18 cellular contexts compared by ENCODE assay signal in genomic region chrX:153583433-153583832, GRCh38. TPM values are rescaled to one million over a fixed set of nuclear protein-coding genes. Genes with fewer than 3 reads are reported as not detected.
A peak's percentile ranks its signal among the peaks of the same experiment; 100 is the strongest.
DNase-seq lines count a peak whose midpoint lies in the region; ATAC-seq, FAIRE-seq and TF ChIP-seq lines count a peak whose summit lies in the region.
"Had no signal": no experiment of that assay in that cellular context is flagged by ENCODE, and none has a peak within 500 bp of the region (broad histone marks: within the 10 kb centered on the region; RNA-seq: fewer than 3 reads in every experiment).

No MANE protein-coding gene starts in this region.

- H3K4me1 ChIP-seq in neuronal stem cell (ENCODE audit: control insufficient read depth in 2 of 2, insufficient read depth in 1 of 2, low read depth in 1 of 2, low read length in 2 of 2): peaks cover 7% of the 10 kb centered on the region in 2 donors
- no peaks in the 10 kb centered on the region for H3K4me1 ChIP-seq in osteoblast (ENCODE audit: insufficient read depth, low read length)
- H3K4me1 ChIP-seq: left ventricle myocardium inferior, right lobe of liver had no signal

- H3K27ac Mint-ChIP-seq in activated T-cell treated with anti-CD3 and anti-CD28 coated beads, Interleukin-2, amount 50 U/mL, for 72 hours: no peak overlapping the region
- no peak overlapping the region for H3K27ac Mint-ChIP-seq in activated T-cell treated with anti-CD3 and anti-CD28 coated beads, Interleukin-2, amount 50 U/mL, for 24 hours
- H3K27ac Mint-ChIP-seq in activated T-helper 17 cell treated with anti-CD3 and anti-CD28 coated beads, Interleukin-2, amount 50 U/mL, for 72 hours: peak overlapping the region; percentile 71
- H3K27ac Mint-ChIP-seq: natural killer cell treated with Interleukin-12 subunit alpha and Interleukin-12 subunit beta and Interleukin-15 and Interleukin-18, amount 100 ng/mL, for 72 hours had no signal

- peaks cover 8% of the 10 kb centered on the region for H3K4me1 Mint-ChIP-seq in activated T-cell treated with anti-CD3 and anti-CD28 coated beads, Interleukin-2, amount 50 U/mL, for 72 hours (ENCODE audit: low read depth)
- peaks cover 17% of the 10 kb centered on the region for H3K4me1 Mint-ChIP-seq in activated T-cell treated with anti-CD3 and anti-CD28 coated beads, Interleukin-2, amount 50 U/mL, for 24 hours (ENCODE audit: low read depth)
- peaks cover 13% of the 10 kb centered on the region for H3K4me1 Mint-ChIP-seq in activated T-helper 17 cell treated with anti-CD3 and anti-CD28 coated beads, Interleukin-2, amount 50 U/mL, for 72 hours

- H3K4me3 Mint-ChIP-seq in activated T-cell treated with anti-CD3 and anti-CD28 coated beads, Interleukin-2, amount 50 U/mL, for 72 hours: peak overlapping the region; percentile 60 to 77
- no peak overlapping the region for H3K4me3 Mint-ChIP-seq in activated T-cell treated with anti-CD3 and anti-CD28 coated beads, Interleukin-2, amount 50 U/mL, for 24 hours
- H3K4me3 Mint-ChIP-seq in activated T-helper 17 cell treated with anti-CD3 and anti-CD28 coated beads, Interleukin-2, amount 50 U/mL, for 72 hours: peak overlapping the region; percentile 58

- H3K27ac ChIP-seq in neuronal stem cell (replicated peaks; ENCODE audit: low read length): no peak overlapping the region
- H3K27ac ChIP-seq in osteoblast (ENCODE audit: low read depth, low read length): no peak overlapping the region
- H3K27ac ChIP-seq: C4-2B, left ventricle myocardium inferior, right lobe of liver had no signal

- WGBS in neuronal stem cell (ENCODE audit: extremely low coverage in 2 of 2, insufficient read length in 2 of 2, insufficient replicate concordance in 1 of 2), 2 donors: no CpG with 5 or more reads among the region's 2 CpGs

- no peak for DNase-seq in activated T-cell treated with anti-CD3 and anti-CD28 coated beads, Interleukin-2, amount 50 U/mL, for 72 hours
- DNase-seq in activated T-cell treated with anti-CD3 and anti-CD28 coated beads, Interleukin-2, amount 50 U/mL, for 24 hours: no peak
- DNase-seq in GM12891 (ENCODE audit: insufficient read length, low spot score) (no peak), neuronal stem cell (ENCODE audit: low spot score) (no peak), osteoblast (ENCODE audit: insufficient read length, low spot score, missing footprints) (no peak), NCI-H128 (lab: John Stamatoyannopoulos, UW; ENCODE audit: unreplicated experiment) (no peak)
- DNase-seq: ACHN, cerebellar nuclear complex, foreskin fibroblast, NCI-H1694 treated with DMSO at 0.1 percent for 48 hours, right lobe of liver, SHP77 had no signal

- no peaks in the 10 kb centered on the region for H3K79me1 ChIP-seq in neuronal stem cell (ENCODE audit: low read depth, low read length)

- H3K18ac ChIP-seq in neuronal stem cell (ENCODE audit: low read length): no peak overlapping the region

- no peak for TF ChIP-seq CTCF in osteoblast (IDR thresholded peaks at IDR 0.05; ENCODE audit: extremely low read depth, low read depth, low read length)

- H3K4me3 ChIP-seq in neuronal stem cell (ENCODE audit: low read length in 2 of 2) (no peak overlapping the region), osteoblast (ENCODE audit: insufficient read depth, low read length) (no peak overlapping the region)
- H3K4me3 ChIP-seq: left ventricle myocardium inferior, right lobe of liver had no signal

- no peak overlapping the region for H2BK120ac ChIP-seq in neuronal stem cell (ENCODE audit: low read depth, low read length)

- H3K4ac ChIP-seq in neuronal stem cell (ENCODE audit: low read length): no peak overlapping the region

- ATAC-seq in activated T-cell treated with anti-CD3 and anti-CD28 coated beads, Interleukin-2, amount 50 U/mL, for 72 hours (replicated peaks in 1 of 2): no peak
- no peak for ATAC-seq in activated T-helper 17 cell treated with anti-CD3 and anti-CD28 coated beads, Interleukin-2, amount 50 U/mL, for 72 hours (replicated peaks)
- no peak for ATAC-seq in GM19023 (IDR thresholded peaks at IDR 0.05; ENCODE audit: unreplicated experiment)
- ATAC-seq: HCT116 had no signal

- H4K20me1 ChIP-seq in osteoblast (ENCODE audit: insufficient read depth, low read length): no peaks in the 10 kb centered on the region

- H3K9me3 ChIP-seq in neuronal stem cell (replicated peaks in 1 of 2; ENCODE audit: control insufficient read depth in 2 of 2, insufficient read depth in 1 of 2, low read depth in 1 of 2, low read length in 2 of 2) (no peaks in the 10 kb centered on the region), osteoblast (ENCODE audit: low read depth, low read length) (no peaks in the 10 kb centered on the region)
- H3K9me3 ChIP-seq: left ventricle myocardium inferior, right lobe of liver had no signal

- no peak overlapping the region for H2BK12ac ChIP-seq in neuronal stem cell (ENCODE audit: low read length)

- H3K14ac ChIP-seq in neuronal stem cell (ENCODE audit: low read length): no peak overlapping the region

- no peak overlapping the region for H4K91ac ChIP-seq in neuronal stem cell (ENCODE audit: low read depth, low read length, poor library complexity)

- TF ChIP-seq POLR2A in GM12891 (IDR thresholded peaks at IDR 0.05; ENCODE audit: low read depth, low read length): no peak

- peaks cover 6% of the 10 kb centered on the region for H3K27me3 Mint-ChIP-seq in activated T-cell treated with anti-CD3 and anti-CD28 coated beads, Interleukin-2, amount 50 U/mL, for 72 hours (ENCODE audit: low read depth)
- H3K27me3 Mint-ChIP-seq in activated T-cell treated with anti-CD3 and anti-CD28 coated beads, Interleukin-2, amount 50 U/mL, for 24 hours: peaks cover 22% of the 10 kb centered on the region
- no peaks in the 10 kb centered on the region for H3K27me3 Mint-ChIP-seq in activated T-helper 17 cell treated with anti-CD3 and anti-CD28 coated beads, Interleukin-2, amount 50 U/mL, for 72 hours

- H2BK5ac ChIP-seq in neuronal stem cell (ENCODE audit: low read length): no peak overlapping the region

- no peak overlapping the region for H3K23ac ChIP-seq in neuronal stem cell (ENCODE audit: low read depth, low read length, poor library complexity)

- no peaks in the 10 kb centered on the region for H3K79me2 ChIP-seq in osteoblast (ENCODE audit: insufficient read depth, low read length)

- peaks cover 1 to 5% of the 10 kb centered on the region in 2 donors for H3K36me3 Mint-ChIP-seq in activated T-cell treated with anti-CD3 and anti-CD28 coated beads, Interleukin-2, amount 50 U/mL, for 72 hours (ENCODE audit: insufficient read depth in 2 of 2)
- H3K36me3 Mint-ChIP-seq in activated T-cell treated with anti-CD3 and anti-CD28 coated beads, Interleukin-2, amount 50 U/mL, for 24 hours (ENCODE audit: low read depth): peaks cover 25% of the 10 kb centered on the region
- peaks cover 29% of the 10 kb centered on the region for H3K36me3 Mint-ChIP-seq in activated T-helper 17 cell treated with anti-CD3 and anti-CD28 coated beads, Interleukin-2, amount 50 U/mL, for 72 hours (ENCODE audit: low read depth)
- H3K36me3 Mint-ChIP-seq: natural killer cell treated with Interleukin-12 subunit alpha and Interleukin-12 subunit beta and Interleukin-15 and Interleukin-18, amount 100 ng/mL, for 72 hours had no signal

- FAIRE-seq in GM12891 (lab: Jason Lieb, UNC): peak; percentile 35

- no peak overlapping the region for H3K9ac ChIP-seq in neuronal stem cell (ENCODE audit: low read depth, low read length, poor library complexity)

- H3K4me2 ChIP-seq in neuronal stem cell (ENCODE audit: insufficient read depth, low read length, poor library complexity, severe bottlenecking) (no peak overlapping the region), osteoblast (ENCODE audit: insufficient read depth, low read length) (no peak overlapping the region)

- no peak overlapping the region for H4K8ac ChIP-seq in neuronal stem cell (ENCODE audit: low read depth, low read length)

- no peak overlapping the region for H2AK5ac ChIP-seq in neuronal stem cell (ENCODE audit: low read depth, low read length)

- no peak overlapping the region for H2BK15ac ChIP-seq in neuronal stem cell (ENCODE audit: low read length)

- H3K9me3 Mint-ChIP-seq in activated T-cell treated with anti-CD3 and anti-CD28 coated beads, Interleukin-2, amount 50 U/mL, for 72 hours: no peaks in the 10 kb centered on the region
- no peaks in the 10 kb centered on the region for H3K9me3 Mint-ChIP-seq in activated T-cell treated with anti-CD3 and anti-CD28 coated beads, Interleukin-2, amount 50 U/mL, for 24 hours
- H3K9me3 Mint-ChIP-seq in activated T-helper 17 cell treated with anti-CD3 and anti-CD28 coated beads, Interleukin-2, amount 50 U/mL, for 72 hours: no peaks in the 10 kb centered on the region
- H3K9me3 Mint-ChIP-seq: natural killer cell treated with Interleukin-12 subunit alpha and Interleukin-12 subunit beta and Interleukin-15 and Interleukin-18, amount 100 ng/mL, for 72 hours had no signal

- H3K27me3 ChIP-seq in neuronal stem cell (ENCODE audit: control insufficient read depth in 3 of 3, insufficient read depth in 3 of 3, low read depth in 1 of 3, low read length in 3 of 3) (no peaks in the 10 kb centered on the region), osteoblast (ENCODE audit: insufficient read depth, low read length) (no peaks in the 10 kb centered on the region)
- H3K27me3 ChIP-seq: right lobe of liver had no signal

- H2AFZ ChIP-seq in neuronal stem cell (ENCODE audit: low read length): peak overlapping the region; percentile 75
- no peak overlapping the region for H2AFZ ChIP-seq in osteoblast (ENCODE audit: low read length)

- peaks cover 0 to 17% of the 10 kb centered on the region in 2 donors for H3K36me3 ChIP-seq in neuronal stem cell (replicated peaks in 1 of 2; ENCODE audit: control insufficient read depth in 2 of 2, insufficient read depth in 2 of 2, low read length in 2 of 2)
- peaks cover 9% of the 10 kb centered on the region for H3K36me3 ChIP-seq in osteoblast (ENCODE audit: insufficient read depth, low read length)

TF ChIP-seq in GM12891, 5 proteins besides CTCF, POLR2A, EP300 and RAD21:
- TF ChIP-seq PAX5 (IDR thresholded peaks at IDR 0.05; ENCODE audit: insufficient read depth, low read length, severe bottlenecking) (no peak), POU2F2 (IDR thresholded peaks at IDR 0.05; ENCODE audit: low read depth, low read length) (no peak), SPI1 (IDR thresholded peaks at IDR 0.05; ENCODE audit: low read depth, low read length) (no peak), TAF1 (IDR thresholded peaks at IDR 0.05; ENCODE audit: low read depth, low read length) (no peak), POLR2AphosphoS5 (IDR thresholded peaks at IDR 0.05; ENCODE audit: low read depth, low read length) (no peak)
TF ChIP-seq in GM12891: peak in this region for 0.

RNA-seq across cellular contexts. Expression of gene CCNQ, which starts 15.5 kb away (rescaled TPM):
- 10 to 100 TPM; 16.8 to 20.3 TPM for total RNA-seq in activated T-cell treated with anti-CD3 and anti-CD28 coated beads, Interleukin-2, amount 50 U/mL, for 72 hours
- 12.6 TPM for polyA plus RNA-seq in GM12891 (2012; ENCODE audit: low read depth, missing spikeins)
- 10 to 100 TPM in 1 of 2 donors, 1 to 10 TPM in 1; 9.1 to 26.4 TPM for total RNA-seq in activated T-helper 17 cell treated with anti-CD3 and anti-CD28 coated beads, Interleukin-2, amount 50 U/mL, for 72 hours
- 24.9 TPM for polyA plus RNA-seq in neuronal stem cell (2013, experiment 1 of 2)
- polyA plus RNA-seq in neuronal stem cell (2013, experiment 2 of 2): 25.1 TPM
- 29.3 and 33.0 TPM in 2 replicates for total RNA-seq in osteoblast
